Comparison of ENCODE assay signal across 1 cellular context in the genomic region with DNA sequence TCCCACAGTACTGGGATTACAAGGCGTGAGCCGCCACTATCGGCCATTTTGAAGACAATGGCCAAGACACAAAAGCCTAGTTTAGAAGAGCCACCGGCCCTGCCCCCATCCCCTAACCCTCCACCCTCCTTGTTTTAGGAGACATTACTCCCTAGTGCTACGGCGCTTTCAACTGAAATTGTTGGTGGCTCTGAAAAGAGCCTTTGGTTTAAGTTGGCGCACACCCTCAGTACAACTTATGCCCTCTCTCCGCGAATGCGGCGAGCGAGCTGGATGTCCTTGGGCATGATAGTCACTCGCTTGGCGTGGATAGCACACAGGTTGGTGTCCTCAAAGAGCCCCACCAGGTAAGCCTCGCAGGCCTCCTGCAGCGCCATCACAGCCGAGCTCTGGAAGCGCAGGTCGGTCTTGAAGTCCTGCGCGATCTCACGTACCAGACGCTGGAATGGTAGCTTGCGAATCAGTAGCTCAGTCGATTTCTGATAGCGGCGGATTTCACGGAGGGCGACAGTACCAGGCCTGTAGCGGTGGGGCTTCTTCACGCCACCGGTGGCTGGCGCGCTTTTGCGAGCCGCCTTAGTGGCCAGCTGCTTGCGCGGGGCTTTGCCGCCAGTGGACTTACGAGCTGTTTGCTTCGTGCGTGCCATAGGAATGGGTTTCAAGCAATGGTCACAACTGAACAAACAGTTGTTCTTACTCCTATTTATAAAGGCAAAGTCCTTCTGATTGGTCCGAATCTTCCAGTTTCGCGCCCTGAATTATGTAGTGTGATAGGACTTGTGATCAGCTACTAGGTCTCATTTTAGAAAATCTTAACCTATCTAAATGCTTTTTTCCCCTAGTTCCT.
TF ChIP-seq lines count a peak whose summit lies in the region.

No MANE protein-coding gene starts in this region.

TF ChIP-seq in SK-N-SH, 30 proteins besides CTCF, POLR2A, EP300 and RAD21 (continued from another document):
- TF ChIP-seq, protein P1, sequence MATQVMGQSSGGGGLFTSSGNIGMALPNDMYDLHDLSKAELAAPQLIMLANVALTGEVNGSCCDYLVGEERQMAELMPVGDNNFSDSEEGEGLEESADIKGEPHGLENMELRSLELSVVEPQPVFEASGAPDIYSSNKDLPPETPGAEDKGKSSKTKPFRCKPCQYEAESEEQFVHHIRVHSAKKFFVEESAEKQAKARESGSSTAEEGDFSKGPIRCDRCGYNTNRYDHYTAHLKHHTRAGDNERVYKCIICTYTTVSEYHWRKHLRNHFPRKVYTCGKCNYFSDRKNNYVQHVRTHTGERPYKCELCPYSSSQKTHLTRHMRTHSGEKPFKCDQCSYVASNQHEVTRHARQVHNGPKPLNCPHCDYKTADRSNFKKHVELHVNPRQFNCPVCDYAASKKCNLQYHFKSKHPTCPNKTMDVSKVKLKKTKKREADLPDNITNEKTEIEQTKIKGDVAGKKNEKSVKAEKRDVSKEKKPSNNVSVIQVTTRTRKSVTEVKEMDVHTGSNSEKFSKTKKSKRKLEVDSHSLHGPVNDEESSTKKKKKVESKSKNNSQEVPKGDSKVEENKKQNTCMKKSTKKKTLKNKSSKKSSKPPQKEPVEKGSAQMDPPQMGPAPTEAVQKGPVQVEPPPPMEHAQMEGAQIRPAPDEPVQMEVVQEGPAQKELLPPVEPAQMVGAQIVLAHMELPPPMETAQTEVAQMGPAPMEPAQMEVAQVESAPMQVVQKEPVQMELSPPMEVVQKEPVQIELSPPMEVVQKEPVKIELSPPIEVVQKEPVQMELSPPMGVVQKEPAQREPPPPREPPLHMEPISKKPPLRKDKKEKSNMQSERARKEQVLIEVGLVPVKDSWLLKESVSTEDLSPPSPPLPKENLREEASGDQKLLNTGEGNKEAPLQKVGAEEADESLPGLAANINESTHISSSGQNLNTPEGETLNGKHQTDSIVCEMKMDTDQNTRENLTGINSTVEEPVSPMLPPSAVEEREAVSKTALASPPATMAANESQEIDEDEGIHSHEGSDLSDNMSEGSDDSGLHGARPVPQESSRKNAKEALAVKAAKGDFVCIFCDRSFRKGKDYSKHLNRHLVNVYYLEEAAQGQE (IDR thresholded peaks at IDR 0.05; ENCODE audit: low read depth, low read length): peak; percentile 34; the same call in 1 of the 2 replicates
- TF ChIP-seq MEF2A (IDR thresholded peaks at IDR 0.05; ENCODE audit: borderline replicate concordance, low read depth) (no peak), FOSL2 (IDR thresholded peaks at IDR 0.05; ENCODE audit: borderline replicate concordance, low read depth) (no peak), EZH2phosphoT487 (IDR thresholded peaks at IDR 0.05; ENCODE audit: borderline replicate concordance, low read depth) (no peak), TEAD4 (IDR thresholded peaks at IDR 0.05; ENCODE audit: borderline replicate concordance, insufficient read depth) (no peak), TAF1 (IDR thresholded peaks at IDR 0.05; ENCODE audit: borderline replicate concordance, low read depth, low read length) (peak; percentile 58; the same call in 1 of the 2 replicates), NRF1 (IDR thresholded peaks at IDR 0.05; ENCODE audit: low read depth, low read length) (no peak), MXI1 (IDR thresholded peaks at IDR 0.05; ENCODE audit: low read depth, low read length) (no peak), MAX (IDR thresholded peaks at IDR 0.05; ENCODE audit: low read depth) (peak; percentile 9; the same call in 1 of the 2 replicates), PBX3 (IDR thresholded peaks at IDR 0.05) (no peak; the same call in 1 of the 2 replicates), POLR2AphosphoS5 (IDR thresholded peaks at IDR 0.05; ENCODE audit: low read depth, low read length) (peak; percentile 98), GABPA (IDR thresholded peaks at IDR 0.05; ENCODE audit: low read depth) (no peak), TCF12 (IDR thresholded peaks at IDR 0.05) (peak; percentile 24; the same call in 1 of the 2 replicates), RXRA (IDR thresholded peaks at IDR 0.05; ENCODE audit: borderline replicate concordance, low read depth) (no peak; the same call in 1 of the 2 replicates), YY1 (IDR thresholded peaks at IDR 0.05; ENCODE audit: low read depth) (peak; percentile 87; the same call in 1 of the 2 replicates), FOXM1 (IDR thresholded peaks at IDR 0.05; ENCODE audit: low read depth) (no peak)
- TF ChIP-seq, protein P2, sequence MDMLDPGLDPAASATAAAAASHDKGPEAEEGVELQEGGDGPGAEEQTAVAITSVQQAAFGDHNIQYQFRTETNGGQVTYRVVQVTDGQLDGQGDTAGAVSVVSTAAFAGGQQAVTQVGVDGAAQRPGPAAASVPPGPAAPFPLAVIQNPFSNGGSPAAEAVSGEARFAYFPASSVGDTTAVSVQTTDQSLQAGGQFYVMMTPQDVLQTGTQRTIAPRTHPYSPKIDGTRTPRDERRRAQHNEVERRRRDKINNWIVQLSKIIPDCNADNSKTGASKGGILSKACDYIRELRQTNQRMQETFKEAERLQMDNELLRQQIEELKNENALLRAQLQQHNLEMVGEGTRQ (IDR thresholded peaks at IDR 0.05; ENCODE audit: borderline replicate concordance, low read depth, low read length): no peak
